Comparison of ENCODE assay signal across 10 cellular contexts in genomic region chr12:69897744-69898143, GRCh38.
DNase-seq lines count a peak whose midpoint lies in the region; ATAC-seq and TF ChIP-seq lines count a peak whose summit lies in the region.
"Had no signal": no experiment of that assay in that cellular context is flagged by ENCODE, and none has a peak within 500 bp of the region (broad histone marks: within the 10 kb centered on the region; RNA-seq: fewer than 3 reads in every experiment).

No MANE protein-coding gene starts in this region.

- H3F3A ChIP-seq in PC-9 (ENCODE audit: insufficient read depth, low read depth), result peaks cover 7% of the 10 kb centered on the region; the same call in 1 of the 2 replicates

- H3K79me2 ChIP-seq in PC-9 (ENCODE audit: low read depth), result no peaks in the 10 kb centered on the region

- H3K36me3 ChIP-seq in PC-9 (ENCODE audit: low read depth), result no peaks in the 10 kb centered on the region
- H3K36me3 ChIP-seq: cardiac muscle cell had no signal

- no peak overlapping the region for H3K4me2 ChIP-seq in PC-9

- H2AFZ ChIP-seq in PC-9, result no peak overlapping the region

- TF ChIP-seq CTCF in PC-9 (conservative IDR thresholded peaks at IDR 0.05) (no peak), fibroblast of pulmonary artery (IDR thresholded peaks at IDR 0.05; ENCODE audit: low read length, missing control alignments) (no peak)

- no peaks in the 10 kb centered on the region for H3K9me3 ChIP-seq in PC-9 (ENCODE audit: insufficient read depth, low read depth)

- CTCF ChIA-PET in PC-9 (lab: Charles Lee), result no interaction called here

- no peaks in the 10 kb centered on the region for H3K27me3 ChIP-seq in PC-9 (ENCODE audit: insufficient read depth, low read depth)
- H3K27me3 ChIP-seq: cardiac muscle cell had no signal

- no peaks in the 10 kb centered on the region for H4K20me1 ChIP-seq in PC-9 (ENCODE audit: insufficient read depth)

- H3K27ac ChIP-seq in PC-9, result no peak overlapping the region
- H3K27ac ChIP-seq: cardiac muscle cell had no signal

- POLR2A ChIA-PET in PC-9 (lab: Charles Lee; ENCODE audit: unreplicated experiment), result no interaction called here

- H3K4me3 ChIP-seq in PC-9 (no peak overlapping the region), fibroblast of pulmonary artery (replicated peaks; ENCODE audit: low read depth, low read length) (no peak overlapping the region)
- H3K4me3 ChIP-seq: cardiac muscle cell had no signal

- peak; percentile 89 for DNase-seq in ELF-1 (ENCODE audit: low read depth, low spot score)
- peak; percentile 37 to 40 for DNase-seq in PC-9
- peak; percentile 82 for DNase-seq in fibroblast of pulmonary artery (ENCODE audit: low read depth)
- peak in 35 of 56 donors; percentile 2 to 66 (median 21) for DNase-seq in nucleus accumbens (lab: John Stamatoyannopoulos, UW)
- no peak for DNase-seq in LoVo (ENCODE audit: low spot score)
- DNase-seq in MV-4-11 (lab: John Stamatoyannopoulos, UW), result no peak
- DNase-seq: NCI-H1417 treated with DMSO at 0.1 percent for 48 hours had no signal

- no TSS peak for BruUV-seq in PC-9 (replicated peaks; lab: Mats Ljungman, UMichigan)

- intact Hi-C loops in PC-9 (cut with micrococcal nuclease; ENCODE audit: unreplicated experiment), result loop anchor here (2.0 kb wide), 1 partner anchor 469 kb away; the partner anchor contains the start of gene KCNMB4

- no peaks in the 10 kb centered on the region for H3K9me2 ChIP-seq in PC-9 (ENCODE audit: insufficient read depth)

- no peak for ATAC-seq in HG02884 (IDR thresholded peaks at IDR 0.05; ENCODE audit: unreplicated experiment)
- ATAC-seq in GM21515 (IDR thresholded peaks at IDR 0.05; ENCODE audit: unreplicated experiment), result no peak

- H3K4me1 ChIP-seq in PC-9 (replicated peaks; ENCODE audit: insufficient read depth), result peaks cover 8% of the 10 kb centered on the region

Comparison
In these comparisons a context has a peak if more than half of its experiments do, and no peak if none do; other contexts are left out.
1. DNase-seq: peak in ELF-1 (single experiment), PC-9 (2 of 2), fibroblast of pulmonary artery (single experiment) and nucleus accumbens (35 of 56); none in LoVo (single experiment) and MV-4-11 (single experiment).